In genomic region chr16:15961060-15961511, GRCh38 we compare ENCODE assay signal across 8 cellular contexts. TPM values are rescaled to one million over a fixed set of nuclear protein-coding genes. Genes with fewer than 3 reads are reported as not detected.
DNase-seq lines count a peak whose midpoint lies in the region; ATAC-seq lines count a peak whose summit lies in the region.

No MANE protein-coding gene starts in this region.

- no peaks in the 10 kb centered on the region for H3K27me3 Mint-ChIP-seq in activated naive CD4-positive, alpha-beta T cell treated with anti-CD3 and anti-CD28 coated beads for 36 hours (ENCODE audit: low read depth)

- intact Hi-C loops in activated naive CD4-positive, alpha-beta T cell treated with anti-CD3 and anti-CD28 coated beads for 36 hours (cut with micrococcal nuclease), result loop anchor here (2.0 to 5.0 kb wide), 5 partner anchors 66 to 1329 kb away; partner anchors contain the start of genes BFAR, CEP20, MARF1 and PARN

- peaks cover 26% of the 10 kb centered on the region for H3K36me3 Mint-ChIP-seq in activated naive CD4-positive, alpha-beta T cell treated with anti-CD3 and anti-CD28 coated beads for 36 hours (ENCODE audit: low read depth)

- H3K4me3 Mint-ChIP-seq in activated naive CD4-positive, alpha-beta T cell treated with anti-CD3 and anti-CD28 coated beads for 36 hours, result peak overlapping the region; percentile 81

- peak overlapping the region; percentile 99 for H3K27ac Mint-ChIP-seq in activated naive CD4-positive, alpha-beta T cell treated with anti-CD3 and anti-CD28 coated beads for 36 hours

- DNase-seq in NAMALWA (ENCODE audit: low spot score) (peak; percentile 43), NCI-H524 treated with DMSO at 0.1 percent for 48 hours (lab: John Stamatoyannopoulos, UW) (no peak), NCI-H1048 (lab: John Stamatoyannopoulos, UW) (no peak), DMS53 treated with DMSO at 0.1 percent for 48 hours (lab: John Stamatoyannopoulos, UW; ENCODE audit: unreplicated experiment) (no peak), DMS53 (lab: John Stamatoyannopoulos, UW) (no peak)
- peak; percentile 93 for DNase-seq in activated naive CD4-positive, alpha-beta T cell treated with anti-CD3 and anti-CD28 coated beads for 36 hours
- peak; percentile 28 to 45 for DNase-seq in stimulated activated CD4-positive, alpha-beta T cell treated with anti-CD3 and anti-CD28 coated beads, Interleukin-15, amount 100 ng/mL, for 1 hour (ENCODE audit: low read depth in 1 of 2, low spot score in 1 of 2)

- CTCF ChIA-PET in activated naive CD4-positive, alpha-beta T cell treated with anti-CD3 and anti-CD28 coated beads for 36 hours (lab: Charles Lee), result no interaction called here

- H3K9me3 Mint-ChIP-seq in activated naive CD4-positive, alpha-beta T cell treated with anti-CD3 and anti-CD28 coated beads for 36 hours, result peaks cover 19% of the 10 kb centered on the region

- ATAC-seq in GM21381 (IDR thresholded peaks at IDR 0.05; ENCODE audit: unreplicated experiment), result peak; percentile 80

- peaks cover 81% of the 10 kb centered on the region for H3K4me1 Mint-ChIP-seq in activated naive CD4-positive, alpha-beta T cell treated with anti-CD3 and anti-CD28 coated beads for 36 hours (ENCODE audit: low read depth)

RNA-seq across cellular contexts. Expression of gene ABCC1, which starts 11.7 kb away (rescaled TPM):
- 10 to 100 TPM; 40.3 to 41.0 TPM for total RNA-seq in activated naive CD4-positive, alpha-beta T cell treated with anti-CD3 and anti-CD28 coated beads for 36 hours

Comparison
In these comparisons a context has a peak if more than half of its experiments do, and no peak if none do; other contexts are left out.
1. DNase-seq: peak in NAMALWA (single experiment), activated naive CD4-positive, alpha-beta T cell treated with anti-CD3 and anti-CD28 coated beads for 36 hours (single experiment) and stimulated activated CD4-positive, alpha-beta T cell treated with anti-CD3 and anti-CD28 coated beads, Interleukin-15, amount 100 ng/mL, for 1 hour (2 of 2); none in NCI-H524 treated with DMSO at 0.1 percent for 48 hours (single experiment), NCI-H1048 (single experiment), DMS53 treated with DMSO at 0.1 percent for 48 hours (single experiment) and DMS53 (single experiment).